Comparison of ENCODE assay signal across 2 cellular contexts in genomic region chr15:85831415-85832113, GRCh38.
TF ChIP-seq lines count a peak whose summit lies in the region.

No MANE protein-coding gene starts in this region.

TF ChIP-seq in SK-N-SH, 30 proteins besides CTCF, POLR2A, EP300 and RAD21 (continues in another document):
- TF ChIP-seq ZBTB33 (IDR thresholded peaks at IDR 0.05; ENCODE audit: borderline replicate concordance, low read depth), result no peak
- no peak for TF ChIP-seq RFX5 (IDR thresholded peaks at IDR 0.05; ENCODE audit: low read length)
- TF ChIP-seq USF1 (IDR thresholded peaks at IDR 0.05; ENCODE audit: borderline replicate concordance, low read depth), result no peak
- TF ChIP-seq USF2 (IDR thresholded peaks at IDR 0.05; ENCODE audit: borderline replicate concordance, low read depth, low read length), result no peak
- TF ChIP-seq NFIC (IDR thresholded peaks at IDR 0.05; ENCODE audit: borderline replicate concordance), result no peak
- TF ChIP-seq NRF1 (IDR thresholded peaks at IDR 0.05; ENCODE audit: low read depth, low read length), result no peak
- no peak for TF ChIP-seq TAF1 (IDR thresholded peaks at IDR 0.05; ENCODE audit: borderline replicate concordance, low read depth, low read length)
- TF ChIP-seq JUND (IDR thresholded peaks at IDR 0.05), result no peak
- peak; percentile 90 for TF ChIP-seq MXI1 (IDR thresholded peaks at IDR 0.05; ENCODE audit: low read depth, low read length)
- TF ChIP-seq RXRA (IDR thresholded peaks at IDR 0.05; ENCODE audit: borderline replicate concordance, low read depth), result no peak
- no peak for TF ChIP-seq MEF2A (IDR thresholded peaks at IDR 0.05; ENCODE audit: borderline replicate concordance, low read depth)
- TF ChIP-seq TCF12 (IDR thresholded peaks at IDR 0.05), result peak; percentile 9; the same call in 1 of the 2 replicates
- TF ChIP-seq POLR2AphosphoS5 (IDR thresholded peaks at IDR 0.05; ENCODE audit: low read depth, low read length), result no peak
- no peak for TF ChIP-seq MAX (IDR thresholded peaks at IDR 0.05; ENCODE audit: low read depth)
- peak; percentile 92 for TF ChIP-seq SMC3 (IDR thresholded peaks at IDR 0.05; ENCODE audit: low read depth, low read length)
- no peak for TF ChIP-seq YY1 (IDR thresholded peaks at IDR 0.05; ENCODE audit: low read depth)
- TF ChIP-seq PBX3 (IDR thresholded peaks at IDR 0.05), result no peak
- no peak for TF ChIP-seq TEAD4 (IDR thresholded peaks at IDR 0.05; ENCODE audit: borderline replicate concordance, insufficient read depth)
- no peak for TF ChIP-seq EZH2phosphoT487 (IDR thresholded peaks at IDR 0.05; ENCODE audit: borderline replicate concordance, low read depth)
- peak; percentile 26 for TF ChIP-seq CHD2 (IDR thresholded peaks at IDR 0.05; ENCODE audit: low read length, partially characterized antibody)
- peak; percentile 30; the same call in 1 of the 2 replicates for TF ChIP-seq GATA2 (CRISPR knock-in tag; IDR thresholded peaks at IDR 0.05)
- no peak for TF ChIP-seq IRF3 (IDR thresholded peaks at IDR 0.05; ENCODE audit: low read depth, low read length)
- peak; percentile 87 for TF ChIP-seq RCOR1 (IDR thresholded peaks at IDR 0.05; ENCODE audit: low read length)
- no peak for TF ChIP-seq FOXM1 (IDR thresholded peaks at IDR 0.05; ENCODE audit: low read depth)
- TF ChIP-seq GABPA (IDR thresholded peaks at IDR 0.05; ENCODE audit: low read depth), result no peak
- no peak for TF ChIP-seq SIN3A (IDR thresholded peaks at IDR 0.05; ENCODE audit: borderline replicate concordance, low read depth, low read length)

TF ChIP-seq in HepG2, 621 proteins besides CTCF, POLR2A, EP300 and RAD21 (continues in another document):
- no peak for TF ChIP-seq USF2 (IDR thresholded peaks at IDR 0.05; ENCODE audit: low read depth, low read length)
- no peak for TF ChIP-seq USF2 (CRISPR knock-in tag; IDR thresholded peaks at IDR 0.05; ENCODE audit: borderline replicate concordance)
- peak; percentile 91 for TF ChIP-seq SMC3 (IDR thresholded peaks at IDR 0.05; ENCODE audit: low read length)
- no peak for TF ChIP-seq E2F5 (CRISPR knock-in tag; conservative IDR thresholded peaks at IDR 0.05)
- no peak for TF ChIP-seq PRDM15 (CRISPR knock-in tag; IDR thresholded peaks at IDR 0.05)
- TF ChIP-seq THAP7 (CRISPR knock-in tag; IDR thresholded peaks at IDR 0.05), result no peak
- no peak for TF ChIP-seq ZBTB7B (CRISPR knock-in tag; IDR thresholded peaks at IDR 0.05)
- no peak for TF ChIP-seq AGO2 (optimal IDR thresholded peaks at IDR 0.05; ENCODE audit: low read depth, low read length)
- no peak for TF ChIP-seq KMT2A (CRISPR knock-in tag; IDR thresholded peaks at IDR 0.05)
- TF ChIP-seq FOSL1 (CRISPR knock-in tag; IDR thresholded peaks at IDR 0.05; ENCODE audit: borderline replicate concordance), result no peak
- TF ChIP-seq MTF2 (CRISPR knock-in tag; IDR thresholded peaks at IDR 0.05; ENCODE audit: borderline replicate concordance), result no peak
- no peak for TF ChIP-seq CREB1 (IDR thresholded peaks at IDR 0.05)
- TF ChIP-seq CREB1 (CRISPR knock-in tag; IDR thresholded peaks at IDR 0.05), result no peak
- TF ChIP-seq ZFP36 (IDR thresholded peaks at IDR 0.05; ENCODE audit: borderline replicate concordance, low read depth, low read length, partially characterized antibody), result no peak
- no peak for TF ChIP-seq NFIC (IDR thresholded peaks at IDR 0.05; ENCODE audit: low read length)
- no peak for TF ChIP-seq KLF12 (CRISPR knock-in tag; IDR thresholded peaks at IDR 0.05; ENCODE audit: borderline replicate concordance)
- no peak for TF ChIP-seq KDM6A (CRISPR knock-in tag; IDR thresholded peaks at IDR 0.05; ENCODE audit: low read depth)
- no peak for TF ChIP-seq BHLHE40 (IDR thresholded peaks at IDR 0.05; ENCODE audit: low read length)
- peak; percentile 38 for TF ChIP-seq TEAD3 (CRISPR knock-in tag; optimal IDR thresholded peaks at IDR 0.05; ENCODE audit: borderline replicate concordance)
- TF ChIP-seq TEF (CRISPR knock-in tag; IDR thresholded peaks at IDR 0.05), result no peak
- no peak for TF ChIP-seq ZFX (CRISPR knock-in tag; IDR thresholded peaks at IDR 0.05; ENCODE audit: low read depth)
- no peak for TF ChIP-seq ZNF773 (CRISPR knock-in tag; IDR thresholded peaks at IDR 0.05; ENCODE audit: borderline replicate concordance)
- TF ChIP-seq FOSL2 (CRISPR knock-in tag; IDR thresholded peaks at IDR 0.05), result peak; percentile 19; the same call in 1 of the 2 replicates
- TF ChIP-seq ZKSCAN5 (CRISPR knock-in tag; IDR thresholded peaks at IDR 0.05), result no peak
- no peak for TF ChIP-seq ZKSCAN8 (CRISPR knock-in tag; IDR thresholded peaks at IDR 0.05; ENCODE audit: borderline replicate concordance)
- no peak for TF ChIP-seq ONECUT2 (CRISPR knock-in tag; IDR thresholded peaks at IDR 0.05)
- TF ChIP-seq ZNF451 (CRISPR knock-in tag; IDR thresholded peaks at IDR 0.05), result no peak
- TF ChIP-seq ZNF530 (CRISPR knock-in tag; IDR thresholded peaks at IDR 0.05; ENCODE audit: low read depth), result no peak
- TF ChIP-seq ZMYM2 (CRISPR knock-in tag; IDR thresholded peaks at IDR 0.05), result no peak
- no peak for TF ChIP-seq ZBTB43 (CRISPR knock-in tag; conservative IDR thresholded peaks at IDR 0.05)
- TF ChIP-seq IKZF4 (CRISPR knock-in tag; IDR thresholded peaks at IDR 0.05; ENCODE audit: borderline replicate concordance, low read depth, not compliant biosample characterization), result no peak
- no peak for TF ChIP-seq MXD1 (CRISPR knock-in tag; IDR thresholded peaks at IDR 0.05)
- TF ChIP-seq ZNF672 (CRISPR knock-in tag; IDR thresholded peaks at IDR 0.05), result no peak
- TF ChIP-seq BATF2 (CRISPR knock-in tag; IDR thresholded peaks at IDR 0.05), result no peak
- no peak for TF ChIP-seq ZNF275 (CRISPR knock-in tag; IDR thresholded peaks at IDR 0.05; ENCODE audit: borderline replicate concordance)
- TF ChIP-seq CC2D1A (CRISPR knock-in tag; IDR thresholded peaks at IDR 0.05), result no peak
- TF ChIP-seq CSRNP1 (CRISPR knock-in tag; IDR thresholded peaks at IDR 0.05), result no peak
- TF ChIP-seq ZNF772 (CRISPR knock-in tag; IDR thresholded peaks at IDR 0.05), result no peak
